ENCODE assay signal across 8 cellular contexts in the genomic region with DNA sequence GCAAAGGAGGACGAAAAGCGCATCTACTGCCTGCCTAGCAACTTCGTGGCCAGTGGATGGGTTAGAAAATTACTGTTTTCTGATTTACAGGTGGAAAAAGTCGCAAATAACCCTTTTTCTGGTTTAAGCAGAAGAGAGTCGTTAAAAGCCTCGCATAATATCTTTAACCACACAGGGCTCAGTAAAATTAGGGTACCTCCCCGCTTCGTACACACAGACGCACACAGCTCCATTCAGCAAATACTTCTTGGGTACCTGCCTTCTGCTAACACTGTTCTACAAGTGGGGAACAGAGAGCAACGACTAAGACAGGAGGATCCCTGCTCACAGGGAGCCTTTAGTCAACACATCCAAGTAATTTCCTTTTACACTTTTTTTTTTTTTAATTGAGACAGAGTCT. TPM values are rescaled to one million over a fixed set of nuclear protein-coding genes. Genes with fewer than 3 reads are reported as not detected.
DNase-seq lines count a peak whose midpoint lies in the region; ATAC-seq and TF ChIP-seq lines count a peak whose summit lies in the region.

No MANE protein-coding gene starts in this region.

- H3K36me3 ChIP-seq in HAP-1 (replicated peaks) (peaks cover 4% of the 10 kb centered on the region; the same call in 1 of the 2 replicates), esophagus squamous epithelium (peaks cover 0 to 23% (median 0%) of the 10 kb centered on the region in 3 donors)

- WGBS in esophagus squamous epithelium, 2 donors, result 0 to 3% methylated on average over 8 to 10 of the region's 10 CpGs

- H3K27me3 ChIP-seq in HAP-1 (ENCODE audit: low read depth) (no peaks in the 10 kb centered on the region), esophagus squamous epithelium (no peaks in the 10 kb centered on the region)

- intact Hi-C loops in esophagus squamous epithelium (cut with DNase I), result no loop called here

- peak overlapping the region; percentile 82 to 94 (median 90) for H3K27ac ChIP-seq in esophagus squamous epithelium

- DNase-seq in HAP-1 (ENCODE audit: low spot score in 2 of 2) (peak in 1 of 2 experiments; percentile 22), esophagus squamous epithelium (lab: John Stamatoyannopoulos, UW) (no peak), renal cortical epithelial cell (ENCODE audit: low read depth) (peak; percentile 3), 8988T (no peak), islet precursor cell (no peak)

- in situ Hi-C loops in HAP-1 (cut with MboI; ENCODE audit: low sequenced_read_pairs), result no loop called here

- no peak for TF ChIP-seq CTCF in esophagus squamous epithelium (IDR thresholded peaks at IDR 0.05)

- no peak for TF ChIP-seq POLR2A in esophagus squamous epithelium (IDR thresholded peaks at IDR 0.05)

- peak overlapping the region; percentile 88 for H3K4me3 ChIP-seq in GM08714 (ENCODE audit: low read length)
- peak overlapping the region; percentile 81 for H3K4me3 ChIP-seq in HAP-1
- peak overlapping the region; percentile 74 to 98 (median 94) for H3K4me3 ChIP-seq in esophagus squamous epithelium

- ATAC-seq in SK-N-SH treated with all-trans-retinoic acid at 6 μM for 48 hours (peak; percentile 22), HG03196 (IDR thresholded peaks at IDR 0.05; ENCODE audit: unreplicated experiment) (no peak)

- peaks cover 7% of the 10 kb centered on the region; the same call in 1 of the 2 replicates for H3K4me1 ChIP-seq in HAP-1
- H3K4me1 ChIP-seq in esophagus squamous epithelium, result peaks cover 6 to 31% (median 18%) of the 10 kb centered on the region in 3 donors

- H3K9me3 ChIP-seq in HAP-1 (no peaks in the 10 kb centered on the region), esophagus squamous epithelium (no peaks in the 10 kb centered on the region)

TF ChIP-seq in SK-N-SH treated with all-trans-retinoic acid at 6 μM for 48 hours, 23 proteins besides CTCF, POLR2A, EP300 and RAD21:
- TF ChIP-seq POU6F1 (CRISPR knock-in tag; IDR thresholded peaks at IDR 0.05; ENCODE audit: borderline replicate concordance, low read depth) (no peak), ZFP3 (CRISPR knock-in tag; IDR thresholded peaks at IDR 0.05) (no peak), CSDC2 (CRISPR knock-in tag; IDR thresholded peaks at IDR 0.05) (no peak), ZFP30 (CRISPR knock-in tag; IDR thresholded peaks at IDR 0.05) (no peak), SNAI2 (CRISPR knock-in tag; IDR thresholded peaks at IDR 0.05) (no peak), ESRRG (CRISPR knock-in tag; IDR thresholded peaks at IDR 0.05) (no peak), RARB (CRISPR knock-in tag; IDR thresholded peaks at IDR 0.05) (no peak), OSR1 (CRISPR knock-in tag; IDR thresholded peaks at IDR 0.05) (no peak), ISL1 (CRISPR knock-in tag; IDR thresholded peaks at IDR 0.05) (no peak), ARNTL (CRISPR knock-in tag; IDR thresholded peaks at IDR 0.05; ENCODE audit: borderline replicate concordance, low read depth) (no peak), BACH2 (CRISPR knock-in tag; IDR thresholded peaks at IDR 0.05; ENCODE audit: borderline replicate concordance) (no peak), TOX (CRISPR knock-in tag; IDR thresholded peaks at IDR 0.05; ENCODE audit: borderline replicate concordance) (no peak), PPARA (CRISPR knock-in tag; IDR thresholded peaks at IDR 0.05; ENCODE audit: borderline replicate concordance) (no peak), ZNF565 (CRISPR knock-in tag; conservative IDR thresholded peaks at IDR 0.05; ENCODE audit: low read depth) (no peak), GLIS3 (CRISPR knock-in tag; IDR thresholded peaks at IDR 0.05) (no peak)
- TF ChIP-seq, protein P1, sequence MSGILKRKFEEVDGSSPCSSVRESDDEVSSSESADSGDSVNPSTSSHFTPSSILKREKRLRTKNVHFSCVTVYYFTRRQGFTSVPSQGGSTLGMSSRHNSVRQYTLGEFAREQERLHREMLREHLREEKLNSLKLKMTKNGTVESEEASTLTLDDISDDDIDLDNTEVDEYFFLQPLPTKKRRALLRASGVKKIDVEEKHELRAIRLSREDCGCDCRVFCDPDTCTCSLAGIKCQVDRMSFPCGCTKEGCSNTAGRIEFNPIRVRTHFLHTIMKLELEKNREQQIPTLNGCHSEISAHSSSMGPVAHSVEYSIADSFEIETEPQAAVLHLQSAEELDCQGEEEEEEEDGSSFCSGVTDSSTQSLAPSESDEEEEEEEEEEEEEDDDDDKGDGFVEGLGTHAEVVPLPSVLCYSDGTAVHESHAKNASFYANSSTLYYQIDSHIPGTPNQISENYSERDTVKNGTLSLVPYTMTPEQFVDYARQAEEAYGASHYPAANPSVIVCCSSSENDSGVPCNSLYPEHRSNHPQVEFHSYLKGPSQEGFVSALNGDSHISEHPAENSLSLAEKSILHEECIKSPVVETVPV (CRISPR knock-in tag; IDR thresholded peaks at IDR 0.05), result no peak
- TF ChIP-seq, protein P2, sequence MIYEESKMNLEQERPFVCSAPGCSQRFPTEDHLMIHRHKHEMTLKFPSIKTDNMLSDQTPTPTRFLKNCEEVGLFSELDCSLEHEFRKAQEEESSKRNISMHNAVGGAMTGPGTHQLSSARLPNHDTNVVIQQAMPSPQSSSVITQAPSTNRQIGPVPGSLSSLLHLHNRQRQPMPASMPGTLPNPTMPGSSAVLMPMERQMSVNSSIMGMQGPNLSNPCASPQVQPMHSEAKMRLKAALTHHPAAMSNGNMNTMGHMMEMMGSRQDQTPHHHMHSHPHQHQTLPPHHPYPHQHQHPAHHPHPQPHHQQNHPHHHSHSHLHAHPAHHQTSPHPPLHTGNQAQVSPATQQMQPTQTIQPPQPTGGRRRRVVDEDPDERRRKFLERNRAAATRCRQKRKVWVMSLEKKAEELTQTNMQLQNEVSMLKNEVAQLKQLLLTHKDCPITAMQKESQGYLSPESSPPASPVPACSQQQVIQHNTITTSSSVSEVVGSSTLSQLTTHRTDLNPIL (CRISPR knock-in tag; IDR thresholded peaks at IDR 0.05; ENCODE audit: low read depth), result no peak

RNA-seq across cellular contexts. Expression of gene ALG6, which starts 0.7 kb away (rescaled TPM):
- total RNA-seq in esophagus squamous epithelium (10 to 100 TPM in 3 of 4 donors, 1 to 10 TPM in 1; 6.8 to 16.5 (median 13.0) TPM), renal cortical epithelial cell (16.7 and 17.7 TPM in 2 replicates)

RNA-seq across cellular contexts. Expression of gene FOXD3, which starts 45.8 kb away (rescaled TPM):
- total RNA-seq in esophagus squamous epithelium, result under 1 TPM in 1 of 4 donors, not detected in 3; 0.76 TPM
- not detected in 2 replicates for total RNA-seq in renal cortical epithelial cell
